ENCODE assay signal across 1 cellular context in the genomic region with DNA sequence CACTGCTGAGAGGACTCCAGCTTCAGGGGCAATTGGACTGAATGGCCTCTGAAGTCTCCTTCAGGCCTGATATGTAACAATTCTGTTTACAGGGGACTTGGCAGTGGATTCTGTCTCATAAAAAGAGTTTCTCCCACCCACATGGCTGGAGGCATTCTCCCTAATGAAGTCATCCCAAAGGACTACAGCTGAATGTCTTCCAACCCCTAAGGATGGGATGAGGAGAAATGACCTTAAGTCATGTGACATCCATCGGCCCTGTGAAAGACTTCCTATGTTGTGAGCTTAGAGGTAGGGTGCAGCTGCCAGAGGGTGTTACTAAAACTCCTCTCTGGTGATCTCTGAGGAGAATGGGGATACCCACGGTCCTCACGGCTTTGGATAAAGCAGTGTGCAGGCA.
TF ChIP-seq lines count a peak whose summit lies in the region.

No MANE protein-coding gene starts in this region.

TF ChIP-seq in GM23338, 12 proteins besides CTCF, POLR2A, EP300 and RAD21 (continued from another document):
- TF ChIP-seq, protein P1, sequence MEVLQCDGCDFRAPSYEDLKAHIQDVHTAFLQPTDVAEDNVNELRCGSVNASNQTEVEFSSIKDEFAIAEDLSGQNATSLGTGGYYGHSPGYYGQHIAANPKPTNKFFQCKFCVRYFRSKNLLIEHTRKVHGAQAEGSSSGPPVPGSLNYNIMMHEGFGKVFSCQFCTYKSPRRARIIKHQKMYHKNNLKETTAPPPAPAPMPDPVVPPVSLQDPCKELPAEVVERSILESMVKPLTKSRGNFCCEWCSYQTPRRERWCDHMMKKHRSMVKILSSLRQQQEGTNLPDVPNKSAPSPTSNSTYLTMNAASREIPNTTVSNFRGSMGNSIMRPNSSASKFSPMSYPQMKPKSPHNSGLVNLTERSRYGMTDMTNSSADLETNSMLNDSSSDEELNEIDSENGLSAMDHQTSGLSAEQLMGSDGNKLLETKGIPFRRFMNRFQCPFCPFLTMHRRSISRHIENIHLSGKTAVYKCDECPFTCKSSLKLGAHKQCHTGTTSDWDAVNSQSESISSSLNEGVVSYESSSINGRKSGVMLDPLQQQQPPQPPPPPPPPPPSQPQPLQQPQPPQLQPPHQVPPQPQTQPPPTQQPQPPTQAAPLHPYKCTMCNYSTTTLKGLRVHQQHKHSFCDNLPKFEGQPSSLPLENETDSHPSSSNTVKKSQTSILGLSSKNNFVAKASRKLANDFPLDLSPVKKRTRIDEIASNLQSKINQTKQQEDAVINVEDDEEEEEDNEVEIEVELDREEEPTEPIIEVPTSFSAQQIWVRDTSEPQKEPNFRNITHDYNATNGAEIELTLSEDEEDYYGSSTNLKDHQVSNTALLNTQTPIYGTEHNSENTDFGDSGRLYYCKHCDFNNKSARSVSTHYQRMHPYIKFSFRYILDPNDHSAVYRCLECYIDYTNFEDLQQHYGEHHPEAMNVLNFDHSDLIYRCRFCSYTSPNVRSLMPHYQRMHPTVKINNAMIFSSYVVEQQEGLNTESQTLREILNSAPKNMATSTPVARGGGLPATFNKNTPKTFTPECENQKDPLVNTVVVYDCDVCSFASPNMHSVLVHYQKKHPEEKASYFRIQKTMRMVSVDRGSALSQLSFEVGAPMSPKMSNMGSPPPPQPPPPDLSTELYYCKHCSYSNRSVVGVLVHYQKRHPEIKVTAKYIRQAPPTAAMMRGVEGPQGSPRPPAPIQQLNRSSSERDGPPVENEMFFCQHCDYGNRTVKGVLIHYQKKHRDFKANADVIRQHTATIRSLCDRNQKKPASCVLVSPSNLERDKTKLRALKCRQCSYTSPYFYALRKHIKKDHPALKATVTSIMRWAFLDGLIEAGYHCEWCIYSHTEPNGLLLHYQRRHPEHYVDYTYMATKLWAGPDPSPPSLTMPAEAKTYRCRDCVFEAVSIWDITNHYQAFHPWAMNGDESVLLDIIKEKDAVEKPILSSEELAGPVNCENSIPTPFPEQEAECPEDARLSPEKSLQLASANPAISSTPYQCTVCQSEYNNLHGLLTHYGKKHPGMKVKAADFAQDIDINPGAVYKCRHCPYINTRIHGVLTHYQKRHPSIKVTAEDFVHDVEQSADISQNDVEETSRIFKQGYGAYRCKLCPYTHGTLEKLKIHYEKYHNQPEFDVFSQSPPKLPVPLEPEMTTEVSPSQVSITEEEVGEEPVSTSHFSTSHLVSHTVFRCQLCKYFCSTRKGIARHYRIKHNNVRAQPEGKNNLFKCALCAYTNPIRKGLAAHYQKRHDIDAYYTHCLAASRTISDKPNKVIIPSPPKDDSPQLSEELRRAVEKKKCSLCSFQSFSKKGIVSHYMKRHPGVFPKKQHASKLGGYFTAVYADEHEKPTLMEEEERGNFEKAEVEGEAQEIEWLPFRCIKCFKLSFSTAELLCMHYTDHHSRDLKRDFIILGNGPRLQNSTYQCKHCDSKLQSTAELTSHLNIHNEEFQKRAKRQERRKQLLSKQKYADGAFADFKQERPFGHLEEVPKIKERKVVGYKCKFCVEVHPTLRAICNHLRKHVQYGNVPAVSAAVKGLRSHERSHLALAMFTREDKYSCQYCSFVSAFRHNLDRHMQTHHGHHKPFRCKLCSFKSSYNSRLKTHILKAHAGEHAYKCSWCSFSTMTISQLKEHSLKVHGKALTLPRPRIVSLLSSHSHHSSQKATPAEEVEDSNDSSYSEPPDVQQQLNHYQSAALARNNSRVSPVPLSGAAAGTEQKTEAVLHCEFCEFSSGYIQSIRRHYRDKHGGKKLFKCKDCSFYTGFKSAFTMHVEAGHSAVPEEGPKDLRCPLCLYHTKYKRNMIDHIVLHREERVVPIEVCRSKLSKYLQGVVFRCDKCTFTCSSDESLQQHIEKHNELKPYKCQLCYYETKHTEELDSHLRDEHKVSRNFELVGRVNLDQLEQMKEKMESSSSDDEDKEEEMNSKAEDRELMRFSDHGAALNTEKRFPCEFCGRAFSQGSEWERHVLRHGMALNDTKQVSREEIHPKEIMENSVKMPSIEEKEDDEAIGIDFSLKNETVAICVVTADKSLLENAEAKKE (CRISPR knock-in tag; IDR thresholded peaks at IDR 0.05), result no peak
- no peak for TF ChIP-seq ZNF331 (CRISPR knock-in tag; IDR thresholded peaks at IDR 0.05; ENCODE audit: low read depth)
- TF ChIP-seq ZNF114 (CRISPR knock-in tag; IDR thresholded peaks at IDR 0.05), result no peak
- TF ChIP-seq, protein P2, sequence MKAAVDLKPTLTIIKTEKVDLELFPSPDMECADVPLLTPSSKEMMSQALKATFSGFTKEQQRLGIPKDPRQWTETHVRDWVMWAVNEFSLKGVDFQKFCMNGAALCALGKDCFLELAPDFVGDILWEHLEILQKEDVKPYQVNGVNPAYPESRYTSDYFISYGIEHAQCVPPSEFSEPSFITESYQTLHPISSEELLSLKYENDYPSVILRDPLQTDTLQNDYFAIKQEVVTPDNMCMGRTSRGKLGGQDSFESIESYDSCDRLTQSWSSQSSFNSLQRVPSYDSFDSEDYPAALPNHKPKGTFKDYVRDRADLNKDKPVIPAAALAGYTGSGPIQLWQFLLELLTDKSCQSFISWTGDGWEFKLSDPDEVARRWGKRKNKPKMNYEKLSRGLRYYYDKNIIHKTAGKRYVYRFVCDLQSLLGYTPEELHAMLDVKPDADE (IDR thresholded peaks at IDR 0.05), result no peak
- no peak for TF ChIP-seq EZH2phosphoT487 (IDR thresholded peaks at IDR 0.05; ENCODE audit: unreplicated experiment)
- TF ChIP-seq JUNB (IDR thresholded peaks at IDR 0.05; ENCODE audit: unreplicated experiment), result no peak
- TF ChIP-seq POLR2AphosphoS5 (IDR thresholded peaks at IDR 0.05; ENCODE audit: low read depth), result no peak
- TF ChIP-seq STAT1 (IDR thresholded peaks at IDR 0.05; ENCODE audit: unreplicated experiment), result no peak
- TF ChIP-seq, protein P3, sequence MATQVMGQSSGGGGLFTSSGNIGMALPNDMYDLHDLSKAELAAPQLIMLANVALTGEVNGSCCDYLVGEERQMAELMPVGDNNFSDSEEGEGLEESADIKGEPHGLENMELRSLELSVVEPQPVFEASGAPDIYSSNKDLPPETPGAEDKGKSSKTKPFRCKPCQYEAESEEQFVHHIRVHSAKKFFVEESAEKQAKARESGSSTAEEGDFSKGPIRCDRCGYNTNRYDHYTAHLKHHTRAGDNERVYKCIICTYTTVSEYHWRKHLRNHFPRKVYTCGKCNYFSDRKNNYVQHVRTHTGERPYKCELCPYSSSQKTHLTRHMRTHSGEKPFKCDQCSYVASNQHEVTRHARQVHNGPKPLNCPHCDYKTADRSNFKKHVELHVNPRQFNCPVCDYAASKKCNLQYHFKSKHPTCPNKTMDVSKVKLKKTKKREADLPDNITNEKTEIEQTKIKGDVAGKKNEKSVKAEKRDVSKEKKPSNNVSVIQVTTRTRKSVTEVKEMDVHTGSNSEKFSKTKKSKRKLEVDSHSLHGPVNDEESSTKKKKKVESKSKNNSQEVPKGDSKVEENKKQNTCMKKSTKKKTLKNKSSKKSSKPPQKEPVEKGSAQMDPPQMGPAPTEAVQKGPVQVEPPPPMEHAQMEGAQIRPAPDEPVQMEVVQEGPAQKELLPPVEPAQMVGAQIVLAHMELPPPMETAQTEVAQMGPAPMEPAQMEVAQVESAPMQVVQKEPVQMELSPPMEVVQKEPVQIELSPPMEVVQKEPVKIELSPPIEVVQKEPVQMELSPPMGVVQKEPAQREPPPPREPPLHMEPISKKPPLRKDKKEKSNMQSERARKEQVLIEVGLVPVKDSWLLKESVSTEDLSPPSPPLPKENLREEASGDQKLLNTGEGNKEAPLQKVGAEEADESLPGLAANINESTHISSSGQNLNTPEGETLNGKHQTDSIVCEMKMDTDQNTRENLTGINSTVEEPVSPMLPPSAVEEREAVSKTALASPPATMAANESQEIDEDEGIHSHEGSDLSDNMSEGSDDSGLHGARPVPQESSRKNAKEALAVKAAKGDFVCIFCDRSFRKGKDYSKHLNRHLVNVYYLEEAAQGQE (IDR thresholded peaks at IDR 0.05; ENCODE audit: unreplicated experiment), result no peak
- TF ChIP-seq EZH2 (IDR thresholded peaks at IDR 0.05; ENCODE audit: low read depth, unreplicated experiment), result no peak
- no peak for TF ChIP-seq NANOG (IDR thresholded peaks at IDR 0.05; ENCODE audit: borderline replicate concordance)
TF ChIP-seq in GM23338: peak in this region for 0.
